7 cellular contexts compared by ENCODE assay signal in the genomic region with DNA sequence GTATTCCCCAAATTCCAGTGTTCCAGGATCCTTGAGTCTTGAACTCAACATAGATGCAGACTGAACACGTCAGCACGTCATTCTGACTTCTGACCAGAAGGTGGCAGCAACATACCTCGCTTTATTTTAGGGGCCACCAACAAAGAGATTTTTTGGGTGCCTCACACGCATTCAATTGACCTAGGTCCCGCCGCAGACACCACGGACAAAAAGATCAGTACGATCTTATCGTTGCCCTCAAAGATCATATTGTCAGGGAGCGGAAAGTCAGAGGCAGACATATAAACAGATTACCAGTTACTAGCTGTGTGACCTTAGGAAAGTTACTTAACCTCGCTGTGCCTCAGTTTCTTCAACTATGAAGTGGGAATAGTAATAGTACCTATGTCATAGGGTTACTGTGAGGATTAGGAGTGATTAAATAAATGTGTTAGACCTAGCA. TPM values are rescaled to one million over a fixed set of nuclear protein-coding genes. Genes with fewer than 3 reads are reported as not detected.
DNase-seq lines count a peak whose midpoint lies in the region; ATAC-seq and TF ChIP-seq lines count a peak whose summit lies in the region.

No MANE protein-coding gene starts in this region.

- DNase-seq in GDM1 (lab: John Stamatoyannopoulos, UW) (peak; percentile 34), LNCaP clone FGC (ENCODE audit: low read depth) (no peak), cardiac fibroblast (ENCODE audit: low read depth in 2 of 2) (peak; percentile 66 to 69), left lobe of liver (ENCODE audit: low spot score) (no peak)
- DNase-seq in activated CD4-positive, CD25-positive, alpha-beta regulatory T cell treated with anti-CD3 and anti-CD28 coated beads, Interleukin-2, amount 50 U/mL, for 16 hours (ENCODE audit: low read depth, low spot score): peak; percentile 42
- DNase-seq in stimulated activated CD8-positive, alpha-beta memory T cell treated with anti-CD3 and anti-CD28 coated beads, Interleukin-12 subunit alpha, Interleukin-12 subunit beta, amount 100 ng/mL, for 1 hour (ENCODE audit: low read depth): peak; percentile 48

- peak; percentile 88 for TF ChIP-seq CTCF in LNCaP clone FGC (IDR thresholded peaks at IDR 0.05; ENCODE audit: control insufficient read depth, extremely low read depth, insufficient read depth)
- peak; percentile 74 for TF ChIP-seq CTCF in cardiac fibroblast (IDR thresholded peaks at IDR 0.05; ENCODE audit: low read depth, low read length)

- H3K4me3 ChIP-seq in LNCaP clone FGC (ENCODE audit: low read depth, low read length) (no peak overlapping the region), cardiac fibroblast (replicated peaks in 1 of 2; ENCODE audit: low read depth in 2 of 2, low read length in 2 of 2) (no peak overlapping the region)

- ATAC-seq in left lobe of liver (peak; percentile 87), GM18858 (IDR thresholded peaks at IDR 0.05; ENCODE audit: unreplicated experiment) (no peak)

RNA-seq across cellular contexts. Expression of gene PRPH, which starts 6.5 kb away (rescaled TPM):
- not detected for total RNA-seq in left lobe of liver

RNA-seq across cellular contexts. Expression of gene TUBA1C, which starts 23.6 kb away (rescaled TPM):
- 54.9 TPM for total RNA-seq in left lobe of liver

RNA-seq across cellular contexts. Expression of gene TROAP, which starts 34.6 kb away (rescaled TPM):
- total RNA-seq in left lobe of liver: 0.48 TPM

RNA-seq across cellular contexts. Expression of gene C1QL4, which starts 48.6 kb away (rescaled TPM):
- total RNA-seq in left lobe of liver: not detected

RNA-seq across cellular contexts. Expression of gene DNAJC22, which starts 58.3 kb away (rescaled TPM):
- 42.3 TPM for total RNA-seq in left lobe of liver

Comparison
In these comparisons a context has a peak if more than half of its experiments do, and no peak if none do; other contexts are left out.
1. DNase-seq: peak in GDM1 (single experiment), activated CD4-positive, CD25-positive, alpha-beta regulatory T cell treated with anti-CD3 and anti-CD28 coated beads, Interleukin-2, amount 50 U/mL, for 16 hours (single experiment), cardiac fibroblast (2 of 2) and stimulated activated CD8-positive, alpha-beta memory T cell treated with anti-CD3 and anti-CD28 coated beads, Interleukin-12 subunit alpha, Interleukin-12 subunit beta, amount 100 ng/mL, for 1 hour (single experiment); none in LNCaP clone FGC (single experiment) and left lobe of liver (single experiment).